Comparison of ENCODE assay signal across 9 cellular contexts in the genomic region with DNA sequence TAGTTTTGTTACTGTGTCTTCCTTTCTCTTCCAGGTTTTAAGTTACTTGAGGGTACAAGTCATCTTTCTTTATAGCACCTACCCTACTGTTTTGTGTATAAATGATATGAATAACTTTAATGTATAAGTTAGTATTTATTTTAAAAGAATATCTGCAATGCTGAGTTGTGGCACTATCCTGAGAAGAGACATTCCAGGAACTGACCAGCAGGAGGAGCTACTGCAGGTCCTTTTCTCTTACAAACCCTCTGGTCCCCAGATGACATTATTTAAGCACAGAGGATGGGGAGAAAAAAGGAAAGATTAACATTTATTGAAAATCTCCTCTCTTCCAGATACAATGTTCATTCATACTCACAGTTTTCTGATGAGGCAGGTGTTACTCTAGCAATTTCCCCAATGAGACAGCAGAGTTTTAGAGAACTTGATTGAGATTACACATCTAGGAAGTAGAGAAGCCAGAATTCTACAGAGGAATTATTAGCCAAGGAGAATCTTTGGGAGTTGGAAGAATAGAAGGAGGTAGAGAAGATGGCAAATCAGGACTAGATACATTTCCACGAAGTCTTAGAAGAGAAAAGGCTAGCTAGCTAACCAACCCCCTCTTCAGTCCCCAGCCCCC.
DNase-seq lines count a peak whose midpoint lies in the region; ATAC-seq and TF ChIP-seq lines count a peak whose summit lies in the region.
"Had no signal": no experiment of that assay in that cellular context is flagged by ENCODE, and none has a peak within 500 bp of the region (broad histone marks: within the 10 kb centered on the region; RNA-seq: fewer than 3 reads in every experiment).

No MANE protein-coding gene starts in this region.

- H2AFZ ChIP-seq in HCT116 (ENCODE audit: low read depth, low read length, poor library complexity, severe bottlenecking) = no peak overlapping the region

- no peaks in the 10 kb centered on the region for H3K9me2 ChIP-seq in HCT116 (ENCODE audit: insufficient read depth)

- H3K4me2 ChIP-seq in HCT116 (ENCODE audit: low read length) = no peak overlapping the region

- no peak overlapping the region for H3K9ac ChIP-seq in HCT116 (ENCODE audit: low read length)

- H3K27ac ChIP-seq in HCT116 (ENCODE audit: low read depth, low read length) = no peak overlapping the region

- no peak overlapping the region for H3K4me3 ChIP-seq in HCT116 (replicated peaks in 1 of 2; ENCODE audit: low read depth in 1 of 2, low read length in 2 of 2)
- no peak overlapping the region for H3K4me3 ChIP-seq in foreskin fibroblast (ENCODE audit: low read depth in 1 of 2, low read length in 2 of 2)

- peaks cover 0 to 9% of the 10 kb centered on the region in 2 experiments; a peak in 2 of 4 replicates for H3K9me3 ChIP-seq in HCT116 (ENCODE audit: control insufficient read depth in 1 of 2, insufficient read depth in 1 of 2, low read depth in 1 of 2, low read length in 2 of 2)

- H3K79me2 ChIP-seq in HCT116 (ENCODE audit: insufficient read depth, low read length) = no peaks in the 10 kb centered on the region

- no peaks in the 10 kb centered on the region for H3K4me1 ChIP-seq in HCT116 (ENCODE audit: control insufficient read depth in 1 of 2, insufficient read depth in 2 of 2, low read length in 2 of 2)

- TF ChIP-seq CTCF in HCT116 (IDR thresholded peaks at IDR 0.05 in 2 of 3, conservative IDR thresholded peaks at IDR 0.05 in 1 of 3; ENCODE audit: borderline replicate concordance in 1 of 3, insufficient read depth in 1 of 3, low read depth in 2 of 3, low read length in 2 of 3) (peak in 2 of 3 experiments; percentile 33 to 43; a peak in 4 of 6 replicates), foreskin fibroblast (IDR thresholded peaks at IDR 0.05; ENCODE audit: low read depth, low read length) (peak; percentile 52)

- CTCF ChIA-PET in HCT116 (lab: Charles Lee) = no interaction called here

- POLR2A ChIA-PET in HCT116 (lab: Charles Lee) = no interaction called here

- H3K36me3 ChIP-seq in HCT116 (ENCODE audit: control insufficient read depth in 1 of 2, insufficient read depth in 2 of 2, low read length in 2 of 2) = no peaks in the 10 kb centered on the region

- RAD21 ChIA-PET in HCT116 (lab: Charles Lee; ENCODE audit: low non-redundant PET in 1 of 2, low total read pairs in 2 of 2, uncharacterized antibody in 2 of 2, unreplicated experiment in 2 of 2) = no interaction called here

- no peak for ATAC-seq in HCT116

- no TSS peak for BruUV-seq in HCT116 (replicated peaks; lab: Mats Ljungman, UMichigan)

- intact Hi-C loops in HCT116 (cut with micrococcal nuclease) = loop anchor here (5.0 kb wide), 1 partner anchor 507 kb away; no protein-coding TSS in a partner anchor

- H3K27me3 ChIP-seq in HCT116 (ENCODE audit: insufficient read depth, low read length) = no peaks in the 10 kb centered on the region

- no peak for TF ChIP-seq POLR2A in HCT116 (IDR thresholded peaks at IDR 0.05; ENCODE audit: borderline replicate concordance, extremely low read depth, insufficient read depth, insufficient read length)

- H4K20me1 ChIP-seq in HCT116 (ENCODE audit: insufficient read depth) = no peaks in the 10 kb centered on the region; the same call in 1 of the 2 replicates

- peak; percentile 6 for DNase-seq in NCI-H510A treated with DMSO at 0.1 percent for 48 hours (lab: John Stamatoyannopoulos, UW)
- no peak for DNase-seq in NCI-H510A (lab: John Stamatoyannopoulos, UW)
- DNase-seq in HCT116 (ENCODE audit: low read depth, low spot score) = no peak
- peak; percentile 1 for DNase-seq in NCI-H82 treated with DMSO at 0.1 percent for 48 hours (lab: John Stamatoyannopoulos, UW; ENCODE audit: unreplicated experiment)
- DNase-seq in foreskin fibroblast = no peak
- peak; percentile 83 for DNase-seq in superior temporal gyrus (ENCODE audit: extremely low spot score)
- DNase-seq in C1 segment of cervical spinal cord (lab: John Stamatoyannopoulos, UW) = no peak
- no peak for DNase-seq in glomerular visceral epithelial cell (ENCODE audit: extremely low spot score)
- DNase-seq: naive B cell had no signal

- TF ChIP-seq RAD21 in HCT116 (IDR thresholded peaks at IDR 0.05; ENCODE audit: low read depth) = no peak

TF ChIP-seq in HCT116, 20 proteins besides CTCF, POLR2A, EP300 and RAD21:
- no peak for TF ChIP-seq EGR1 (IDR thresholded peaks at IDR 0.05; ENCODE audit: low read depth)
- no peak for TF ChIP-seq CEBPB (IDR thresholded peaks at IDR 0.05; ENCODE audit: low read depth)
- no peak for TF ChIP-seq TCF7L2 (IDR thresholded peaks at IDR 0.05; ENCODE audit: borderline replicate concordance, extremely low read depth, insufficient read depth, insufficient read length)
- TF ChIP-seq EZH2phosphoT487 (IDR thresholded peaks at IDR 0.05; ENCODE audit: borderline replicate concordance) = no peak
- no peak for TF ChIP-seq SIN3A (IDR thresholded peaks at IDR 0.05; ENCODE audit: low read depth)
- TF ChIP-seq, protein P1, sequence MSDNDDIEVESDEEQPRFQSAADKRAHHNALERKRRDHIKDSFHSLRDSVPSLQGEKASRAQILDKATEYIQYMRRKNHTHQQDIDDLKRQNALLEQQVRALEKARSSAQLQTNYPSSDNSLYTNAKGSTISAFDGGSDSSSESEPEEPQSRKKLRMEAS (IDR thresholded peaks at IDR 0.05) = no peak
- TF ChIP-seq, protein P2, sequence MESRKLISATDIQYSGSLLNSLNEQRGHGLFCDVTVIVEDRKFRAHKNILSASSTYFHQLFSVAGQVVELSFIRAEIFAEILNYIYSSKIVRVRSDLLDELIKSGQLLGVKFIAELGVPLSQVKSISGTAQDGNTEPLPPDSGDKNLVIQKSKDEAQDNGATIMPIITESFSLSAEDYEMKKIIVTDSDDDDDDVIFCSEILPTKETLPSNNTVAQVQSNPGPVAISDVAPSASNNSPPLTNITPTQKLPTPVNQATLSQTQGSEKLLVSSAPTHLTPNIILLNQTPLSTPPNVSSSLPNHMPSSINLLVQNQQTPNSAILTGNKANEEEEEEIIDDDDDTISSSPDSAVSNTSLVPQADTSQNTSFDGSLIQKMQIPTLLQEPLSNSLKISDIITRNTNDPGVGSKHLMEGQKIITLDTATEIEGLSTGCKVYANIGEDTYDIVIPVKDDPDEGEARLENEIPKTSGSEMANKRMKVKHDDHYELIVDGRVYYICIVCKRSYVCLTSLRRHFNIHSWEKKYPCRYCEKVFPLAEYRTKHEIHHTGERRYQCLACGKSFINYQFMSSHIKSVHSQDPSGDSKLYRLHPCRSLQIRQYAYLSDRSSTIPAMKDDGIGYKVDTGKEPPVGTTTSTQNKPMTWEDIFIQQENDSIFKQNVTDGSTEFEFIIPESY (IDR thresholded peaks at IDR 0.05; ENCODE audit: extremely low read depth, insufficient replicate concordance, low read length) = no peak
- TF ChIP-seq CBX3 (IDR thresholded peaks at IDR 0.05; ENCODE audit: low read depth) = no peak
- TF ChIP-seq ELF1 (IDR thresholded peaks at IDR 0.05; ENCODE audit: borderline replicate concordance, low read depth) = no peak
- no peak for TF ChIP-seq ZNF274 (IDR thresholded peaks at IDR 0.05; ENCODE audit: low read depth, low read length)
- TF ChIP-seq, protein P3, sequence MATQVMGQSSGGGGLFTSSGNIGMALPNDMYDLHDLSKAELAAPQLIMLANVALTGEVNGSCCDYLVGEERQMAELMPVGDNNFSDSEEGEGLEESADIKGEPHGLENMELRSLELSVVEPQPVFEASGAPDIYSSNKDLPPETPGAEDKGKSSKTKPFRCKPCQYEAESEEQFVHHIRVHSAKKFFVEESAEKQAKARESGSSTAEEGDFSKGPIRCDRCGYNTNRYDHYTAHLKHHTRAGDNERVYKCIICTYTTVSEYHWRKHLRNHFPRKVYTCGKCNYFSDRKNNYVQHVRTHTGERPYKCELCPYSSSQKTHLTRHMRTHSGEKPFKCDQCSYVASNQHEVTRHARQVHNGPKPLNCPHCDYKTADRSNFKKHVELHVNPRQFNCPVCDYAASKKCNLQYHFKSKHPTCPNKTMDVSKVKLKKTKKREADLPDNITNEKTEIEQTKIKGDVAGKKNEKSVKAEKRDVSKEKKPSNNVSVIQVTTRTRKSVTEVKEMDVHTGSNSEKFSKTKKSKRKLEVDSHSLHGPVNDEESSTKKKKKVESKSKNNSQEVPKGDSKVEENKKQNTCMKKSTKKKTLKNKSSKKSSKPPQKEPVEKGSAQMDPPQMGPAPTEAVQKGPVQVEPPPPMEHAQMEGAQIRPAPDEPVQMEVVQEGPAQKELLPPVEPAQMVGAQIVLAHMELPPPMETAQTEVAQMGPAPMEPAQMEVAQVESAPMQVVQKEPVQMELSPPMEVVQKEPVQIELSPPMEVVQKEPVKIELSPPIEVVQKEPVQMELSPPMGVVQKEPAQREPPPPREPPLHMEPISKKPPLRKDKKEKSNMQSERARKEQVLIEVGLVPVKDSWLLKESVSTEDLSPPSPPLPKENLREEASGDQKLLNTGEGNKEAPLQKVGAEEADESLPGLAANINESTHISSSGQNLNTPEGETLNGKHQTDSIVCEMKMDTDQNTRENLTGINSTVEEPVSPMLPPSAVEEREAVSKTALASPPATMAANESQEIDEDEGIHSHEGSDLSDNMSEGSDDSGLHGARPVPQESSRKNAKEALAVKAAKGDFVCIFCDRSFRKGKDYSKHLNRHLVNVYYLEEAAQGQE (IDR thresholded peaks at IDR 0.05; ENCODE audit: low read depth) = no peak
- TF ChIP-seq, protein P4, sequence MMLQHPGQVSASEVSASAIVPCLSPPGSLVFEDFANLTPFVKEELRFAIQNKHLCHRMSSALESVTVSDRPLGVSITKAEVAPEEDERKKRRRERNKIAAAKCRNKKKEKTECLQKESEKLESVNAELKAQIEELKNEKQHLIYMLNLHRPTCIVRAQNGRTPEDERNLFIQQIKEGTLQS (IDR thresholded peaks at IDR 0.05) = no peak
- TF ChIP-seq FOSL1 (IDR thresholded peaks at IDR 0.05; ENCODE audit: low read depth) = no peak
- no peak for TF ChIP-seq ZFX (IDR thresholded peaks at IDR 0.05)
- TF ChIP-seq SRF (IDR thresholded peaks at IDR 0.05; ENCODE audit: low read depth) = no peak
- TF ChIP-seq YY1 (IDR thresholded peaks at IDR 0.05; ENCODE audit: extremely low read depth, insufficient replicate concordance, low read depth, low read length) = no peak
- no peak for TF ChIP-seq JUND (IDR thresholded peaks at IDR 0.05)
- TF ChIP-seq EZH2 (IDR thresholded peaks at IDR 0.05) = no peak
- TF ChIP-seq POLR2AphosphoS5 (IDR thresholded peaks at IDR 0.05; ENCODE audit: low read depth, low read length) = no peak
TF ChIP-seq in HCT116: peak in this region for 0.

Comparison
In these comparisons a context has a peak if more than half of its experiments do, and no peak if none do; other contexts are left out.
1. DNase-seq: peak in NCI-H510A treated with DMSO at 0.1 percent for 48 hours (single experiment), NCI-H82 treated with DMSO at 0.1 percent for 48 hours (single experiment) and superior temporal gyrus (single experiment); none in NCI-H510A (single experiment), HCT116 (single experiment), foreskin fibroblast (0 of 2), C1 segment of cervical spinal cord (0 of 14) and glomerular visceral epithelial cell (single experiment).